22 cellular contexts compared by ENCODE assay signal in the genomic region with DNA sequence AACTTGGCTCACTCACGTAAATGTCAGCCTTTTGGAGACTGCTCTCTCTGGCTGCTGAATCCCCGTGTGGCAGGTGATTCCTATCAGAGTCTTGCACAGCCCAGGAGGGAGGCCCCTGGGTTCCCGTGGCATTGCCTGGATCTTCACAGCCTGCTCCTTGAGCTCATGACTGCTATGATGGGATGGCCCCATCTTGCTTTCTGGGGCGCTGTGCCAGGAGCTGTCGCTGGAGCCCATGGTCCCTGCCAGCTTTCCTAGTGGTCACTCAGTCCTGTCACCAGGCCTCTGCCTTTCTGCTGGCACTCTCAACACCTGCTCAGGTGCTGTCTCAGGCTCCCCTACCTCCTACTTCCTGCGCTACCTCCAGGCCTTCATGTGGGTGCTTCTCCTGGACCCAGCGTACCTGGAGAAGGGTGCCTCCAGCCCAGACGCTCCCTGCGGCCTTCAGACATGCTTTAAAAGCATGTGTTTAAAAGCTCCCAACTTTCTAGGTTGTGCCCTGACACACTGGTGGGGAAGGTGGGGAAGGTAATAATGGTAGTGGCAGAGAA.
A peak's percentile ranks its signal among the peaks of the same experiment; 100 is the strongest.
DNase-seq lines count a peak whose midpoint lies in the region; ATAC-seq, FAIRE-seq and TF ChIP-seq lines count a peak whose summit lies in the region.
"Had no signal": no experiment of that assay in that cellular context is flagged by ENCODE, and none has a peak within 500 bp of the region (broad histone marks: within the 10 kb centered on the region; RNA-seq: fewer than 3 reads in every experiment).

No MANE protein-coding gene starts in this region.

- H3K4me1 Mint-ChIP-seq in astrocyte (ENCODE audit: low read depth, unreplicated experiment), result peaks cover 12% of the 10 kb centered on the region
- no peaks in the 10 kb centered on the region for H3K4me1 Mint-ChIP-seq in nephron progenitor cell
- H3K4me1 Mint-ChIP-seq: CD4-positive, CD25-positive, alpha-beta regulatory T cell; IgD-negative memory B cell; naive thymus-derived CD8-positive, alpha-beta T cell had no signal

- TF ChIP-seq POLR2A in lower leg skin (IDR thresholded peaks at IDR 0.05), result no peak

- no peak overlapping the region for H3K27ac Mint-ChIP-seq in astrocyte (ENCODE audit: unreplicated experiment)
- H3K27ac Mint-ChIP-seq in nephron progenitor cell, result no peak overlapping the region
- H3K27ac Mint-ChIP-seq: activated CD8-positive, alpha-beta T cell treated with anti-CD3 and anti-CD28 coated beads, Interleukin-2, amount 10 ng/mL, durations not matched to agents 7 days and 5 days; CD4-positive, CD25-positive, alpha-beta regulatory T cell; dendritic cell treated with granulocyte-macrophage colony-stimulating factor and Interleukin-4, amounts not matched to agents 40 ng/mL and 50 ng/mL, for 4 days; IgD-negative memory B cell; naive thymus-derived CD8-positive, alpha-beta T cell had no signal

- H3K36me3 ChIP-seq in GM23248 (ENCODE audit: low read depth), result no peaks in the 10 kb centered on the region
- H3K36me3 ChIP-seq in astrocyte (ENCODE audit: insufficient read depth, low read length), result no peaks in the 10 kb centered on the region
- H3K36me3 ChIP-seq in tibial artery, result no peaks in the 10 kb centered on the region
- H3K36me3 ChIP-seq: SJSA1, uterus had no signal

- H3K4me3 ChIP-seq in GM23248, result no peak overlapping the region
- no peak overlapping the region for H3K4me3 ChIP-seq in astrocyte (ENCODE audit: insufficient read depth, low read depth, low read length)
- no peak overlapping the region for H3K4me3 ChIP-seq in lower leg skin (ENCODE audit: low read depth, poor library complexity, severe bottlenecking)
- no peak overlapping the region for H3K4me3 ChIP-seq in tibial artery
- H3K4me3 ChIP-seq: SJSA1, uterus had no signal

- H3K9ac ChIP-seq in GM23248 (peak overlapping the region; percentile 56), astrocyte (ENCODE audit: low read length) (no peak overlapping the region)

- DNase-seq in GM23248 (no peak), astrocyte (ENCODE audit: low read depth) (no peak), lower leg skin (ENCODE audit: low spot score in 2 of 2) (peak; percentile 12 to 85), tibial artery (no peak), nephron progenitor cell (no peak), NCI-H2081 (lab: John Stamatoyannopoulos, UW) (no peak)
- DNase-seq: activated CD4-positive, CD25-positive, alpha-beta regulatory T cell treated with anti-CD3 and anti-CD28 coated beads, Interleukin-2, amount 50 U/mL, for 72 hours; activated naive CD4-positive, alpha-beta T cell; CD4-positive, CD25-positive, alpha-beta regulatory T cell; naive thymus-derived CD8-positive, alpha-beta T cell; NCI-H1105; NCI-H1930; NCI-H69; uterus had no signal

- H3K79me2 ChIP-seq in GM23248 (ENCODE audit: insufficient read depth), result peaks cover 7% of the 10 kb centered on the region; the same call in 1 of the 2 replicates
- H3K79me2 ChIP-seq in astrocyte (ENCODE audit: insufficient read depth, low read length), result no peaks in the 10 kb centered on the region

- no peak for FAIRE-seq in astrocyte (lab: Jason Lieb, UNC)
- FAIRE-seq: RCC 7860, TTC549 had no signal

- H2AFZ ChIP-seq in GM23248 (no peak overlapping the region), astrocyte (ENCODE audit: low read depth, low read length) (no peak overlapping the region)

- H3K9me2 ChIP-seq in GM23248 (ENCODE audit: insufficient read depth), result no peaks in the 10 kb centered on the region

- H3K4me1 ChIP-seq in GM23248 (ENCODE audit: insufficient read depth), result peaks cover 63% of the 10 kb centered on the region
- peaks cover 46% of the 10 kb centered on the region for H3K4me1 ChIP-seq in astrocyte (ENCODE audit: insufficient read depth, low read length)
- peaks cover 0 to 45% (median 20%) of the 10 kb centered on the region in 4 donors for H3K4me1 ChIP-seq in tibial artery
- H3K4me1 ChIP-seq: uterus had no signal

- no peak overlapping the region for H3K4me2 ChIP-seq in GM23248 (ENCODE audit: unreplicated experiment)
- no peak overlapping the region for H3K4me2 ChIP-seq in astrocyte (ENCODE audit: low read length)

- 94 to 99% methylated on average over 9 of the region's 9 CpGs for WGBS in GM23248 (ENCODE audit: low coverage in 1 of 2, low lambda C conversion rate in 2 of 2, missing lambda C conversion rate in 2 of 2), 2 experiments
- WGBS in lower leg skin, 2 donors, result 92% methylated on average over 9 of the region's 9 CpGs

- H3K27me3 ChIP-seq in GM23248 (replicated peaks; ENCODE audit: insufficient read depth) (no peaks in the 10 kb centered on the region), astrocyte (ENCODE audit: insufficient read depth, low read length) (no peaks in the 10 kb centered on the region), tibial artery (no peaks in the 10 kb centered on the region)
- H3K27me3 ChIP-seq: SJSA1, uterus had no signal

- peaks cover 20% of the 10 kb centered on the region for H3K27me3 Mint-ChIP-seq in astrocyte (ENCODE audit: low read depth, unreplicated experiment)
- peaks cover 26% of the 10 kb centered on the region for H3K27me3 Mint-ChIP-seq in nephron progenitor cell (ENCODE audit: low read depth, poor library complexity)

- ATAC-seq in HG02884 (IDR thresholded peaks at IDR 0.05; ENCODE audit: unreplicated experiment), result no peak
- ATAC-seq: activated CD8-positive, alpha-beta T cell treated with anti-CD3 and anti-CD28 coated beads, Interleukin-2, amount 10 ng/mL, durations not matched to agents 7 days and 5 days; left cardiac atrium; naive thymus-derived CD8-positive, alpha-beta T cell had no signal

- in situ Hi-C loops in GM23248 (cut with MboI), result no loop called here

- H3K9me3 ChIP-seq in GM23248 (ENCODE audit: low read depth) (no peaks in the 10 kb centered on the region), astrocyte (ENCODE audit: insufficient read depth, low read depth, low read length) (no peaks in the 10 kb centered on the region), tibial artery (no peaks in the 10 kb centered on the region)
- H3K9me3 ChIP-seq: uterus had no signal

- intact Hi-C loops in lower leg skin (cut with DNase I; ENCODE audit: low total_unique reads) (no loop called here), tibial artery (cut with DNase I; ENCODE audit: low total_unique reads) (no loop called here)

- peaks cover 3% of the 10 kb centered on the region for H3K36me3 Mint-ChIP-seq in astrocyte (ENCODE audit: low read depth, unreplicated experiment)
- no peaks in the 10 kb centered on the region for H3K36me3 Mint-ChIP-seq in nephron progenitor cell (ENCODE audit: low read depth)
- H3K36me3 Mint-ChIP-seq: CD4-positive, CD25-positive, alpha-beta regulatory T cell had no signal

- TF ChIP-seq CTCF in astrocyte (IDR thresholded peaks at IDR 0.05; ENCODE audit: insufficient read depth, low read depth, low read length) (no peak), lower leg skin (IDR thresholded peaks at IDR 0.05) (no peak), tibial artery (IDR thresholded peaks at IDR 0.05) (no peak), nephron progenitor cell (IDR thresholded peaks at IDR 0.05) (no peak)

- H3K4me3 Mint-ChIP-seq in astrocyte (ENCODE audit: unreplicated experiment) (no peak overlapping the region), nephron progenitor cell (no peak overlapping the region)
- H3K4me3 Mint-ChIP-seq: activated CD8-positive, alpha-beta T cell treated with anti-CD3 and anti-CD28 coated beads, Interleukin-2, amount 10 ng/mL, durations not matched to agents 7 days and 5 days; CD4-positive, CD25-positive, alpha-beta regulatory T cell; dendritic cell treated with granulocyte-macrophage colony-stimulating factor and Interleukin-4, amounts not matched to agents 40 ng/mL and 50 ng/mL, for 4 days; IgD-negative memory B cell; naive thymus-derived CD8-positive, alpha-beta T cell had no signal

- peaks cover 79% of the 10 kb centered on the region for H3F3A ChIP-seq in GM23248 (ENCODE audit: insufficient read depth)

- H3K9me3 Mint-ChIP-seq in astrocyte (ENCODE audit: unreplicated experiment), result peaks cover 4% of the 10 kb centered on the region
- H3K9me3 Mint-ChIP-seq in nephron progenitor cell, result peaks cover 8% of the 10 kb centered on the region
- H3K9me3 Mint-ChIP-seq: dendritic cell treated with granulocyte-macrophage colony-stimulating factor and Interleukin-4, amounts not matched to agents 40 ng/mL and 50 ng/mL, for 4 days had no signal

- H3K27ac ChIP-seq in GM23248 (peak overlapping the region; percentile 98), astrocyte (ENCODE audit: low read depth, low read length) (peak overlapping the region; percentile 99), tibial artery (peak overlapping the region; percentile 9 to 26)
- H3K27ac ChIP-seq: uterus had no signal

- H4K20me1 ChIP-seq in GM23248 (ENCODE audit: insufficient read depth), result no peaks in the 10 kb centered on the region
- no peaks in the 10 kb centered on the region for H4K20me1 ChIP-seq in astrocyte (ENCODE audit: insufficient read depth, low read length)

Comparison
In these comparisons a context has a peak if more than half of its experiments do, and no peak if none do; other contexts are left out.
1. DNase-seq: peak in lower leg skin (2 of 2); none in GM23248 (single experiment), astrocyte (single experiment), tibial artery (0 of 2), nephron progenitor cell (single experiment) and NCI-H2081 (0 of 2).
2. H3K27ac ChIP-seq: peak in every context shown above with its lines; median percentile 99 in astrocyte; 98 in GM23248; 18 in tibial artery.